Comparison of ENCODE assay signal across 8 cellular contexts in the genomic region with DNA sequence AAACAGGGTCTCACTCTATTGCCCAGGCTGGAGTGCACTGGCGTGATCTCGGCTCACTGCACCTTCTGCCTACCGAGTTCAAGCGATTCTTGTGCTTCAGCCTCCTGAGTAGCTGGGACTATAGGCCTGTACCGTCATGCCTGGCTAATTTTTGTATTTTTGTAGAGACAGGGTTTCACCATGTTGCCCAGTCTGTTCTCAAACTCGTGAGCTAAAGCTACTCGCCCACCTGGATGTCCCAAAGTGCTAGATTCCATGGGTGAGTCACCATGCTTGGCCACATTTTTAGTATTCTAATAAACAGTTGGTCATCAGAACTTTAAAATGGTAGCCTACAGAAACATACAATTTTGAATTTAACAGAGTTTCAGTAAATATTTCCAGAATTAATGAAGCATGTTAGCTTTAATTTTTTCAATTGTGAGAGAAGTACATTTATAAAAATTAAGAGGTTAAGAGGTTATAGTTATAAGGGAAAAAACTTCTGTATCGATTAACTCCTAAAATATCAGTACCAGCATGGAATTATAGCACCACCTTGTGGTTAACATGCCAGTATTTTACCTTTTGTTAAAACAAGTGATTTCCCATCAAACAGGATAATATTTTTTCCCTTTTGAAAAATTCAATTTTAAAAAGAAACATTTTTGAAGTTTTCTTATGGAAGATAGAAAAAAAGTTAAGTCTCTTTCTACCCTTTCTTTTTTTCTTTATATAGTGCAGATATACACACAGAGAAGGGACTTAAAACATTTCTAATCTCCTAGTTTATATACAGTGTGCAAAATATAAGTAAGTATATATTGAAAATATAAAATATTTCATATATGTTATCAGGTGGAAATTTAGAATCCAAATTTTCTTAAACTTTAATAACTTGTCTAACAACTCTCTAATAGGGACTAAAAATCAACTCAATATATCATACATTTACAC. TPM values are rescaled to one million over a fixed set of nuclear protein-coding genes. Genes with fewer than 3 reads are reported as not detected.
A peak's percentile ranks its signal among the peaks of the same experiment; 100 is the strongest.
DNase-seq lines count a peak whose midpoint lies in the region; ATAC-seq, FAIRE-seq and TF ChIP-seq lines count a peak whose summit lies in the region.

No MANE protein-coding gene starts in this region.

- H3K4me1 Mint-ChIP-seq in naive B cell (no peaks in the 10 kb centered on the region), T-helper 17 cell (peaks cover 2% of the 10 kb centered on the region)

- FAIRE-seq in H54 (lab: Jason Lieb, UNC), result no peak

- no peak overlapping the region for H3K4me3 Mint-ChIP-seq in naive B cell
- H3K4me3 Mint-ChIP-seq in T-helper 17 cell, result no peak overlapping the region

- peak; percentile 15 for DNase-seq in AG08396 (ENCODE audit: low spot score)
- peak; percentile 8 for DNase-seq in NCI-H1092 (lab: John Stamatoyannopoulos, UW)
- peak; percentile 43 for DNase-seq in cerebellar cortex (ENCODE audit: low spot score)
- peak; percentile 13 for DNase-seq in naive B cell
- no peak for DNase-seq in T-helper 17 cell
- no peak for DNase-seq in H54 (ENCODE audit: insufficient read length, low spot score)

- H3K9me3 ChIP-seq in T-helper 17 cell (ENCODE audit: control insufficient read depth, low read length, poor library complexity, severe bottlenecking), result no peaks in the 10 kb centered on the region

- H3K36me3 Mint-ChIP-seq in naive B cell (peaks cover 0 to 6% of the 10 kb centered on the region in 2 donors), T-helper 17 cell (ENCODE audit: low read depth) (no peaks in the 10 kb centered on the region)

- H3K27ac Mint-ChIP-seq in naive B cell, result no peak overlapping the region
- no peak overlapping the region for H3K27ac Mint-ChIP-seq in T-helper 17 cell

- TF ChIP-seq CTCF in GM12872 (IDR thresholded peaks at IDR 0.05; ENCODE audit: insufficient read depth, low read depth, low read length), result peak; percentile 49; the same call in 2 of the 3 replicates

- H3K27me3 Mint-ChIP-seq in naive B cell, result no peaks in the 10 kb centered on the region
- H3K27me3 Mint-ChIP-seq in T-helper 17 cell, result no peaks in the 10 kb centered on the region

- no peak for TF ChIP-seq POLR2A in H54 (IDR thresholded peaks at IDR 0.05; ENCODE audit: low read depth, low read length)

- ATAC-seq in naive B cell (ENCODE audit: low read depth in 2 of 2) (no peak), T-helper 17 cell (no peak), HG03139 (IDR thresholded peaks at IDR 0.05; ENCODE audit: unreplicated experiment) (no peak)

- no peaks in the 10 kb centered on the region for H3K9me3 Mint-ChIP-seq in naive B cell

RNA-seq across cellular contexts. Expression of a gene that starts 35.4 kb away (rescaled TPM):
- polyA plus RNA-seq in naive B cell (ENCODE audit: low read depth in 6 of 6), result 10 to 100 TPM in 4 of 6 donors, 1 to 10 TPM in 2; 6.9 to 15.5 (median 12.0) TPM
- total RNA-seq in T-helper 17 cell, result 10 to 100 TPM; 20.0 to 21.4 TPM

RNA-seq across cellular contexts. Expression of a gene that starts 35.6 kb away (rescaled TPM):
- polyA plus RNA-seq in naive B cell (ENCODE audit: low read depth in 6 of 6), result 10 to 100 TPM; 14.1 to 21.2 (median 17.2) TPM
- total RNA-seq in T-helper 17 cell, result 10 to 100 TPM; 13.9 to 20.0 TPM

Comparison
In these comparisons a context has a peak if more than half of its experiments do, and no peak if none do; other contexts are left out.
1. DNase-seq: peak in AG08396 (single experiment), NCI-H1092 (single experiment), cerebellar cortex (single experiment) and naive B cell (single experiment); none in T-helper 17 cell (0 of 3) and H54 (single experiment).